Comparison of ENCODE assay signal across 30 cellular contexts in genomic region chr1:47549532-47549931, GRCh38.
DNase-seq lines count a peak whose midpoint lies in the region; ATAC-seq, FAIRE-seq and TF ChIP-seq lines count a peak whose summit lies in the region.
"Had no signal": no experiment of that assay in that cellular context is flagged by ENCODE, and none has a peak within 500 bp of the region (broad histone marks: within the 10 kb centered on the region; RNA-seq: fewer than 3 reads in every experiment).

No MANE protein-coding gene starts in this region.

- no peak for DNase-seq in PC-3
- no peak for DNase-seq in choroid plexus epithelial cell (ENCODE audit: low read depth)
- DNase-seq in HepG2 (ENCODE audit: low spot score): no peak
- no peak for DNase-seq in transverse colon
- DNase-seq in effector memory CD4-positive, alpha-beta T cell: no peak
- no peak for DNase-seq in NCI-H2081 treated with DMSO at 0.1 percent for 48 hours (lab: John Stamatoyannopoulos, UW)
- DNase-seq: AML-193; C1 segment of cervical spinal cord; CD4-positive, alpha-beta memory T cell; COR-L47; H7; Karpas-422; NCI-H1092; NCI-H1417 treated with DMSO at 0.1 percent for 48 hours; NCI-H1694 treated with DMSO at 0.1 percent for 48 hours; NCI-H2081; NCI-H2171; NCI-H226; NCI-H510A; NCI-H69; SIG-M5; SW 1271 had no signal

- TF ChIP-seq CTCF in GM12873 (IDR thresholded peaks at IDR 0.05; ENCODE audit: insufficient read depth, low read depth, low read length, missing control alignments) (peak; percentile 30), PC-3 (conservative IDR thresholded peaks at IDR 0.05; ENCODE audit: low read depth, low read length) (peak; percentile 17; the same call in 1 of the 2 replicates), choroid plexus epithelial cell (conservative IDR thresholded peaks at IDR 0.05; ENCODE audit: low read depth, low read length) (peak; percentile 9), HepG2 (CRISPR knock-in tag; IDR thresholded peaks at IDR 0.05) (peak; percentile 29; the same call in 1 of the 2 replicates), transverse colon (IDR thresholded peaks at IDR 0.05) (no peak)

- no peaks in the 10 kb centered on the region for H3K9me3 ChIP-seq in PC-3 (ENCODE audit: low read length)
- no peaks in the 10 kb centered on the region for H3K9me3 ChIP-seq in HepG2 (ENCODE audit: low read length)
- no peaks in the 10 kb centered on the region for H3K9me3 ChIP-seq in transverse colon
- H3K9me3 ChIP-seq in effector memory CD4-positive, alpha-beta T cell (ENCODE audit: control insufficient read depth, low read length): no peaks in the 10 kb centered on the region

- in situ Hi-C loops in HepG2 (cut with HindIII; ENCODE audit: extremely low pct_ligation_motif_present, low pct_unique_long_range_greater_than_20kb) (no loop called here), transverse colon (cut with MboI; ENCODE audit: low pct_ligation_motif_present in 1 of 4, low pct_unique_long_range_greater_than_20kb in 1 of 4, low sequenced_read_pairs in 3 of 4) (loop anchor here in 2 of 4 donors (25.0 kb wide), 1 partner anchor 163 kb away; no protein-coding TSS in a partner anchor)

- H3K36me3 ChIP-seq in PC-3 (ENCODE audit: low read depth, low read length) (no peaks in the 10 kb centered on the region), HepG2 (replicated peaks in 1 of 2; ENCODE audit: control insufficient read depth in 1 of 2, insufficient read depth in 2 of 2, low read length in 2 of 2) (no peaks in the 10 kb centered on the region), transverse colon (no peaks in the 10 kb centered on the region)
- H3K36me3 ChIP-seq in effector memory CD4-positive, alpha-beta T cell (ENCODE audit: control insufficient read depth, insufficient read depth, low read length): no peaks in the 10 kb centered on the region

- H3K27me3 ChIP-seq in PC-3 (ENCODE audit: low read length) (0 out of 2 replicates have a peak, but pooled peaks cover 5% of the 10 kb centered on the region), HepG2 (ENCODE audit: control insufficient read depth in 1 of 2, insufficient read depth in 2 of 2, low read length in 2 of 2) (peaks cover 1 to 6% of the 10 kb centered on the region in 2 experiments; a peak in 1 of 5 replicates), transverse colon (no peaks in the 10 kb centered on the region)
- no peaks in the 10 kb centered on the region for H3K27me3 ChIP-seq in effector memory CD4-positive, alpha-beta T cell (replicated peaks; ENCODE audit: control insufficient read depth, insufficient read depth, low read length, poor library complexity, severe bottlenecking)

- WGBS in HepG2 (ENCODE audit: low lambda C conversion rate): 33% methylated on average over 2 of the region's 2 CpGs
- 75% methylated on average over 2 of the region's 2 CpGs; no CpG with 5 or more reads in 1 of the 2 donors for WGBS in transverse colon (ENCODE audit: low coverage in 1 of 2), 2 donors

- no peak for TF ChIP-seq EP300 in HepG2 (IDR thresholded peaks at IDR 0.05; ENCODE audit: low read depth in 2 of 2, low read length in 2 of 2)
- TF ChIP-seq EP300 in HepG2 (CRISPR knock-in tag; IDR thresholded peaks at IDR 0.05; ENCODE audit: borderline replicate concordance): no peak
- TF ChIP-seq EP300 in transverse colon (IDR thresholded peaks at IDR 0.05; ENCODE audit: low read depth): no peak

- H3K79me2 ChIP-seq in PC-3 (ENCODE audit: low read length) (no peaks in the 10 kb centered on the region), HepG2 (ENCODE audit: insufficient read depth, low read length) (no peaks in the 10 kb centered on the region)

- TF ChIP-seq POLR2A in HepG2 (IDR thresholded peaks at IDR 0.05; ENCODE audit: insufficient read depth in 1 of 2, low read depth in 2 of 2, low read length in 2 of 2): no peak
- TF ChIP-seq POLR2A in transverse colon (IDR thresholded peaks at IDR 0.05): no peak

- no peaks in the 10 kb centered on the region for H3K9me2 ChIP-seq in PC-3 (replicated peaks; ENCODE audit: low read length)

- H3K4me1 ChIP-seq in PC-3 (ENCODE audit: insufficient read depth, low read length) (no peaks in the 10 kb centered on the region), HepG2 (ENCODE audit: insufficient read depth, low read length) (no peaks in the 10 kb centered on the region), transverse colon (peaks cover 0 to 17% (median 5%) of the 10 kb centered on the region in 4 donors)
- H3K4me1 ChIP-seq in effector memory CD4-positive, alpha-beta T cell (ENCODE audit: control insufficient read depth, insufficient read depth, low read length, poor library complexity, severe bottlenecking): no peaks in the 10 kb centered on the region

- no peak overlapping the region for H3K4me3 ChIP-seq in PC-3 (ENCODE audit: low read length)
- H3K4me3 ChIP-seq in choroid plexus epithelial cell (ENCODE audit: low read depth, low read length): no peak overlapping the region
- H3K4me3 ChIP-seq in HepG2 (replicated peaks in 1 of 3; ENCODE audit: insufficient read depth in 1 of 3, low read depth in 2 of 3, low read length in 3 of 3): no peak overlapping the region
- H3K4me3 ChIP-seq in transverse colon: no peak overlapping the region
- no peak overlapping the region for H3K4me3 ChIP-seq in effector memory CD4-positive, alpha-beta T cell (ENCODE audit: insufficient read depth, low read depth, low read length, poor library complexity, severe bottlenecking)
- H3K4me3 ChIP-seq: SK-N-MC had no signal

- no peak for ATAC-seq in PC-3
- ATAC-seq in HepG2: no peak
- no peak for ATAC-seq in GM19328 (IDR thresholded peaks at IDR 0.05; ENCODE audit: unreplicated experiment)

- intact Hi-C loops in PC-3 (cut with micrococcal nuclease): no loop called here
- intact Hi-C loops in HepG2 (cut with micrococcal nuclease; ENCODE audit: unreplicated experiment): no loop called here
- intact Hi-C loops in transverse colon (cut with DNase I; ENCODE audit: low total_unique reads): no loop called here

- H3K27ac ChIP-seq in PC-3 (ENCODE audit: low read length): no peak overlapping the region
- H3K27ac ChIP-seq in HepG2 (ENCODE audit: extremely low read length, insufficient read depth, low read length): no peak overlapping the region
- H3K27ac ChIP-seq in transverse colon: no peak overlapping the region
- H3K27ac ChIP-seq in effector memory CD4-positive, alpha-beta T cell (ENCODE audit: insufficient read depth, low read length, poor library complexity, severe bottlenecking): no peak overlapping the region
- H3K27ac ChIP-seq: HL-60, SK-N-MC had no signal

- H3K4me2 ChIP-seq in PC-3 (ENCODE audit: low read length) (no peak overlapping the region), HepG2 (ENCODE audit: low read depth, low read length) (no peak overlapping the region)

- POLR2A ChIA-PET in PC-3 (lab: Charles Lee; ENCODE audit: unreplicated experiment): no interaction called here
- POLR2A ChIA-PET in HepG2 (lab: Yijun Ruan, JAX): no interaction called here

- no peak for TF ChIP-seq RAD21 in HepG2 (CRISPR knock-in tag; IDR thresholded peaks at IDR 0.05)

- no peaks in the 10 kb centered on the region for H3F3A ChIP-seq in PC-3 (ENCODE audit: low read length, unreplicated experiment)

- no TSS peak for BruUV-seq in PC-3 (replicated peaks; lab: Mats Ljungman, UMichigan)
- BruUV-seq in HepG2 (replicated peaks; lab: Mats Ljungman, UMichigan): no TSS peak

- FAIRE-seq in HepG2 (lab: Jason Lieb, UNC): no peak
- FAIRE-seq: A204.1, G401.6, GM18507, RCC 7860 had no signal

- H2AFZ ChIP-seq in PC-3 (ENCODE audit: low read length): no peak overlapping the region
- no peak overlapping the region for H2AFZ ChIP-seq in HepG2 (ENCODE audit: low read length)

- no peaks in the 10 kb centered on the region for H4K20me1 ChIP-seq in PC-3 (ENCODE audit: low read length)
- H4K20me1 ChIP-seq in HepG2 (ENCODE audit: insufficient read depth, low read length): no peaks in the 10 kb centered on the region

- CTCF ChIA-PET in PC-3 (lab: Charles Lee): no interaction called here
- CTCF ChIA-PET in HepG2 (lab: Yijun Ruan, JAX; ENCODE audit: low intra/inter-chr PET ratio, low total read pairs): no interaction called here

- H3K9ac ChIP-seq in PC-3 (ENCODE audit: low read length): no peak overlapping the region
- H3K9ac ChIP-seq in HepG2 (ENCODE audit: insufficient read depth, low read depth, low read length): no peak overlapping the region

TF ChIP-seq in HepG2, 621 proteins besides CTCF, POLR2A, EP300 and RAD21:
- TF ChIP-seq E2F5 (CRISPR knock-in tag; conservative IDR thresholded peaks at IDR 0.05): no peak
- TF ChIP-seq NR2F6 (IDR thresholded peaks at IDR 0.05): 0 out of 2 replicates have a peak, but pooled peaks have one; percentile 19
- TF ChIP-seq NR2F6 (CRISPR knock-in tag; IDR thresholded peaks at IDR 0.05): 0 out of 2 replicates have a peak, but pooled peaks have one; percentile 21
- no peak for TF ChIP-seq ZNF207 (IDR thresholded peaks at IDR 0.05; ENCODE audit: borderline replicate concordance)
- no peak for TF ChIP-seq ZNF383 (CRISPR knock-in tag; IDR thresholded peaks at IDR 0.05; ENCODE audit: borderline replicate concordance)
- no peak for TF ChIP-seq ESRRA (CRISPR knock-in tag; IDR thresholded peaks at IDR 0.05; ENCODE audit: low read depth)

Comparison
In these comparisons a context has a peak if more than half of its experiments do, and no peak if none do; other contexts are left out.
1. CTCF ChIP-seq: peak in GM12873 (single experiment), PC-3 (single experiment), choroid plexus epithelial cell (single experiment) and HepG2 (single experiment); none in transverse colon (0 of 5).